8 cellular contexts compared by ENCODE assay signal in genomic region chr10:17201165-17202013, GRCh38. TPM values are rescaled to one million over a fixed set of nuclear protein-coding genes. Genes with fewer than 3 reads are reported as not detected.
DNase-seq lines count a peak whose midpoint lies in the region; ATAC-seq and TF ChIP-seq lines count a peak whose summit lies in the region.

Gene TRDMT1 (minus strand): TSS chr10:17201672. CDS start chr10:17201634, 38 bp downstream.

- H3K36me3 Mint-ChIP-seq in type B pancreatic cell, result no peaks in the 10 kb centered on the region

- no peaks in the 10 kb centered on the region for H3K27me3 Mint-ChIP-seq in type B pancreatic cell

- in situ Hi-C loops in HAP-1 (cut with MboI; ENCODE audit: low sequenced_read_pairs), result no loop called here

- H3K4me3 Mint-ChIP-seq in type B pancreatic cell, result peak within 1 kb of the TSS; percentile 90

- H3K4me1 ChIP-seq in HAP-1 (peaks cover 20% of the 10 kb centered on the region), MM.1S (ENCODE audit: low read length) (peaks cover 10% of the 10 kb centered on the region; the same call in 1 of the 2 replicates), adrenal gland (replicated peaks in 1 of 2) (peaks cover 4 to 12% of the 10 kb centered on the region in 2 donors), heart right ventricle (peaks cover 0 to 28% (median 18%) of the 10 kb centered on the region in 9 donors)

- H3K9me2 ChIP-seq in MM.1S (replicated peaks; ENCODE audit: insufficient read depth, low read length), result no peaks in the 10 kb centered on the region

- H3K27ac Mint-ChIP-seq in type B pancreatic cell, result peak within 1 kb of the TSS; percentile 91

- H3K27ac ChIP-seq in MM.1S (ENCODE audit: low read length), result peak within 1 kb of the TSS; percentile 92
- H3K27ac ChIP-seq in adrenal gland, result peak within 1 kb of the TSS; percentile 60 to 96 (median 82)
- peak within 1 kb of the TSS; percentile 81 to 99 (median 94) for H3K27ac ChIP-seq in heart right ventricle

- ATAC-seq in heart right ventricle, result peak; percentile 99 to 100 (median 100)

- peaks cover 60% of the 10 kb centered on the region for H3K4me1 Mint-ChIP-seq in type B pancreatic cell (ENCODE audit: unreplicated experiment)

- H3K9me3 ChIP-seq in HAP-1 (no peaks in the 10 kb centered on the region), MM.1S (replicated peaks; ENCODE audit: insufficient read depth, low read length) (no peaks in the 10 kb centered on the region), adrenal gland (replicated peaks in 1 of 3) (no peaks in the 10 kb centered on the region), heart right ventricle (peaks cover 0 to 7% (median 0%) of the 10 kb centered on the region in 11 donors)

- peak within 1 kb of the TSS; percentile 74 for H3K4me3 ChIP-seq in GM08714 (ENCODE audit: low read length)
- peak within 1 kb of the TSS; percentile 73 for H3K4me3 ChIP-seq in HAP-1
- peak within 1 kb of the TSS; percentile 94 for H3K4me3 ChIP-seq in MM.1S (ENCODE audit: low read length)
- H3K4me3 ChIP-seq in adrenal gland, result peak within 1 kb of the TSS; percentile 44 to 86 (median 70)
- peak within 1 kb of the TSS; percentile 63 to 93 (median 74) for H3K4me3 ChIP-seq in heart right ventricle

- H3K9me3 Mint-ChIP-seq in type B pancreatic cell, result no peaks in the 10 kb centered on the region

- TF ChIP-seq CTCF in MM.1S (IDR thresholded peaks at IDR 0.05; ENCODE audit: low read length) (no peak), adrenal gland (IDR thresholded peaks at IDR 0.05) (no peak), heart right ventricle (IDR thresholded peaks at IDR 0.05) (peak in 2 of 9 donors; percentile 5), type B pancreatic cell (conservative IDR thresholded peaks at IDR 0.05) (no peak)

- intact Hi-C loops in adrenal gland (cut with DNase I) (no loop called here), heart right ventricle (cut with DNase I) (loop anchor here in 4 of 10 donors (2.0 to 5.0 kb wide), 3 partner anchors 27 to 309 kb away; partner anchors contain the start of gene VIM (in 2 of the 4)), posterior cingulate gyrus (cut with DNase I) (no loop called here)

- TF ChIP-seq POLR2A in adrenal gland (IDR thresholded peaks at IDR 0.05), result peak; percentile 45 to 65

- DNase-seq in HAP-1 (ENCODE audit: low spot score in 2 of 2) (peak; percentile 82 to 91), MM.1S (peak; percentile 76), SW480 (ENCODE audit: low spot score) (peak; percentile 85), adrenal gland (peak; percentile 83 to 90 (median 88)), heart right ventricle (peak; percentile 87 to 90), posterior cingulate gyrus (peak; percentile 71 to 98 (median 84)), type B pancreatic cell (ENCODE audit: extremely low spot score, unreplicated experiment) (peak; percentile 93)

- peak within 1 kb of the TSS; percentile 78 for H2AFZ ChIP-seq in MM.1S (ENCODE audit: low read length)

- peak within 1 kb of the TSS; percentile 79 for H3K4me2 ChIP-seq in MM.1S (ENCODE audit: low read depth, low read length)

- H3K27me3 ChIP-seq in HAP-1 (ENCODE audit: low read depth) (no peaks in the 10 kb centered on the region), MM.1S (replicated peaks; ENCODE audit: insufficient read depth, low read length) (no peaks in the 10 kb centered on the region), adrenal gland (no peaks in the 10 kb centered on the region), heart right ventricle (no peaks in the 10 kb centered on the region)

- H3K9ac ChIP-seq in MM.1S (ENCODE audit: low read length), result peak within 1 kb of the TSS; percentile 99

- H3K36me3 ChIP-seq in HAP-1 (replicated peaks), result no peaks in the 10 kb centered on the region
- no peaks in the 10 kb centered on the region for H3K36me3 ChIP-seq in MM.1S (replicated peaks; ENCODE audit: insufficient read depth, low read length)
- H3K36me3 ChIP-seq in adrenal gland (replicated peaks in 1 of 2), result no peaks in the 10 kb centered on the region
- H3K36me3 ChIP-seq in heart right ventricle, result no peaks in the 10 kb centered on the region

- 1 to 9% (median 2%) methylated on average over 9 to 56 of the region's 56 CpGs for WGBS in adrenal gland, 4 donors
- WGBS in heart right ventricle, 2 donors, result 1% methylated on average over 55 to 56 of the region's 56 CpGs

- H3F3A ChIP-seq in MM.1S (ENCODE audit: insufficient read depth, low read length), result peaks cover 6% of the 10 kb centered on the region; the same call in 1 of the 2 replicates

- H3K79me2 ChIP-seq in MM.1S (ENCODE audit: low read length), result peaks cover 7% of the 10 kb centered on the region; the same call in 1 of the 2 replicates

- H4K20me1 ChIP-seq in MM.1S (ENCODE audit: insufficient read depth, low read length), result no peaks in the 10 kb centered on the region

RNA-seq across cellular contexts. Expression of gene TRDMT1, which starts in this region (rescaled TPM):
- total RNA-seq in adrenal gland (10 to 100 TPM in 1 of 8 donors, 1 to 10 TPM in 7; 1.7 to 10.5 (median 5.5) TPM), heart right ventricle (1 to 10 TPM; 3.3 to 6.3 (median 4.0) TPM), type B pancreatic cell (ENCODE audit: low replicate concordance) (3.9 and 9.0 TPM in 2 replicates)
- polyA plus RNA-seq in adrenal gland (1 to 10 TPM; 1.3 to 3.7 (median 2.2) TPM), heart right ventricle (1 to 10 TPM; 2.0 to 2.3 TPM)

Comparison
In these comparisons a context has a peak if more than half of its experiments do, and no peak if none do; other contexts are left out.
1. Peak in every context shown above with its lines: DNase-seq, ATAC-seq, H3K4me3 ChIP-seq and H3K27ac ChIP-seq.